Comparison of ENCODE assay signal across 9 cellular contexts in the genomic region with DNA sequence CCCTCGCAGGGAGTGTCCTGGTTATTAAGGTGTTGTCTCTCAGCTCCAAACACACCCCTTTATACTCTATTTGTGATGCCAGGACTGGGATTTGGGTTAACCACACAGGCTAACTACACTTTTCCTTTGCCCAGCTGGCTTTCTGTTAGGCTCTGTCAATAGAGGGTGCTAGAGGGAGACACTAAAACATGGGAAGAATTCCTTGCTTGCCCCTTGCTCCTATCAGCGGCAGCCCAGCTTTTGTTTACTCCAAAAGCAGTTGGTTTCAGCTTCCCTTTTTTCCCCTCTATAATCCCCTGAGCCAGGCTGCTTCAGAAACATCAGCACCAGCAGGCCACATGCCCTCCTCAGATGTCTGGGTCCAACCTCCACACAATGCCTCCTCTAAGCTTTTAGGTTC.
A peak's percentile ranks its signal among the peaks of the same experiment; 100 is the strongest.
DNase-seq lines count a peak whose midpoint lies in the region; ATAC-seq and TF ChIP-seq lines count a peak whose summit lies in the region.
"Had no signal": no experiment of that assay in that cellular context is flagged by ENCODE, and none has a peak within 500 bp of the region (broad histone marks: within the 10 kb centered on the region; RNA-seq: fewer than 3 reads in every experiment).

No MANE protein-coding gene starts in this region.

- H3K36me3 ChIP-seq in GM06990 (ENCODE audit: control insufficient read depth, insufficient read depth, low read length) (no peaks in the 10 kb centered on the region), brain microvascular endothelial cell (replicated peaks) (no peaks in the 10 kb centered on the region), mesodermal cell (ENCODE audit: control insufficient read depth, insufficient read depth, low read length) (no peaks in the 10 kb centered on the region)

- WGBS in mesodermal cell (ENCODE audit: insufficient coverage in 2 of 2), 2 experiments = 10 to 20% methylated on average over 1 of the region's 2 CpGs

- no peaks in the 10 kb centered on the region for H3K9me3 ChIP-seq in mesodermal cell (ENCODE audit: control insufficient read depth, low read length)

- no peaks in the 10 kb centered on the region for H3K4me1 Mint-ChIP-seq in activated CD4-positive, alpha-beta memory T cell treated with anti-CD3 and anti-CD28 coated beads for 36 hours (ENCODE audit: low read depth)

- DNase-seq in GM06990 (ENCODE audit: extremely low read depth, insufficient read length) (no peak), NCI-H1930 (lab: John Stamatoyannopoulos, UW) (peak; percentile 25 to 35), brain microvascular endothelial cell (peak; percentile 28), mesenteric fat pad (ENCODE audit: low spot score) (no peak)
- no peak for DNase-seq in activated CD4-positive, alpha-beta memory T cell treated with anti-CD3 and anti-CD28 coated beads for 36 hours

- H3K4me1 ChIP-seq in mesodermal cell (ENCODE audit: control insufficient read depth, insufficient read depth, low read length, poor library complexity, severe bottlenecking) = peaks cover 5% of the 10 kb centered on the region

- H3K27ac ChIP-seq in brain microvascular endothelial cell = no peak overlapping the region
- peak overlapping the region; percentile 18 for H3K27ac ChIP-seq in mesodermal cell (ENCODE audit: low read depth, low read length, severe bottlenecking)
- H3K27ac ChIP-seq: SK-N-MC had no signal

- H3K9me3 Mint-ChIP-seq in activated CD4-positive, alpha-beta memory T cell treated with anti-CD3 and anti-CD28 coated beads for 36 hours = no peaks in the 10 kb centered on the region

- H3K36me3 Mint-ChIP-seq in activated CD4-positive, alpha-beta memory T cell treated with anti-CD3 and anti-CD28 coated beads for 36 hours = no peaks in the 10 kb centered on the region

- H3K4me3 Mint-ChIP-seq in activated CD4-positive, alpha-beta memory T cell treated with anti-CD3 and anti-CD28 coated beads for 36 hours = no peak overlapping the region

- TF ChIP-seq CTCF in GM06990 (IDR thresholded peaks at IDR 0.05; ENCODE audit: insufficient read depth, low read length, poor library complexity, severe bottlenecking) = peak; percentile 47
- TF ChIP-seq CTCF in brain microvascular endothelial cell (IDR thresholded peaks at IDR 0.05; ENCODE audit: low read depth, low read length, missing control alignments) = peak; percentile 82

- intact Hi-C loops in activated CD4-positive, alpha-beta memory T cell treated with anti-CD3 and anti-CD28 coated beads for 36 hours (cut with micrococcal nuclease) = no loop called here

- CTCF ChIA-PET in activated CD4-positive, alpha-beta memory T cell treated with anti-CD3 and anti-CD28 coated beads for 36 hours (lab: Charles Lee) = no interaction called here

- H3K27me3 Mint-ChIP-seq in activated CD4-positive, alpha-beta memory T cell treated with anti-CD3 and anti-CD28 coated beads for 36 hours = no peaks in the 10 kb centered on the region

- POLR2A ChIA-PET in activated CD4-positive, alpha-beta memory T cell treated with anti-CD3 and anti-CD28 coated beads for 36 hours (lab: Charles Lee) = no interaction called here

- H3K27me3 ChIP-seq in GM06990 (replicated peaks; ENCODE audit: control insufficient read depth, insufficient read depth, low read length) (no peaks in the 10 kb centered on the region), brain microvascular endothelial cell (replicated peaks) (no peaks in the 10 kb centered on the region)

- ATAC-seq in HG03442 (IDR thresholded peaks at IDR 0.05; ENCODE audit: unreplicated experiment) (no peak), HG02885 (IDR thresholded peaks at IDR 0.05; ENCODE audit: poor library complexity, unreplicated experiment) (no peak)

- H3K27ac Mint-ChIP-seq in activated CD4-positive, alpha-beta memory T cell treated with anti-CD3 and anti-CD28 coated beads for 36 hours = no peak overlapping the region

- H3K4me3 ChIP-seq in GM06990 (replicated peaks; ENCODE audit: low read depth, low read length) (no peak overlapping the region), brain microvascular endothelial cell (ENCODE audit: low read depth, low read length) (no peak overlapping the region), mesodermal cell (ENCODE audit: extremely low read depth, insufficient read depth, low read length, poor library complexity, severe bottlenecking) (no peak overlapping the region)
- H3K4me3 ChIP-seq: SK-N-MC had no signal

- in situ Hi-C loops in brain microvascular endothelial cell (cut with HindIII; ENCODE audit: low pct_ligation_motif_present, low sequenced_read_pairs) = no loop called here

Comparison
In these comparisons a context has a peak if more than half of its experiments do, and no peak if none do; other contexts are left out.
1. DNase-seq: peak in NCI-H1930 (2 of 2) and brain microvascular endothelial cell (single experiment); none in GM06990 (single experiment), activated CD4-positive, alpha-beta memory T cell treated with anti-CD3 and anti-CD28 coated beads for 36 hours (single experiment) and mesenteric fat pad (single experiment).